Comparison of ENCODE assay signal across 18 cellular contexts in the genomic region with DNA sequence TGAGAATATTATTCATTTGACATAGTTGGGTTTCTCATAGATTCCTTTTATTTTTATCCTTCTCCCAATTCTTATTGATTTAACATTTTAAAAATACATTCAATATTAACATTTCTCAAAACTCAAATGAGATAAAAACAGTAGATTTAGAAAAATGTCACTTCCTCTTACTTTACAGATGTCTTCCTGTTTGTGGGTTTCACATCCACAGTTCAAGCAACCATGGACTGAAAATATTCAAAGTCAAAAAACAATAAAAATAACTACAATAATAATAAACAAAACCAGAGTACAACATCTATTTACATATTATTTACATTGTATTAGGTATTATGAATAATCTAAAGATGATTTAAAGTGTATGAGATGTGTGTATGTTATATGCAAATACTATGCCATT.
DNase-seq lines count a peak whose midpoint lies in the region; ATAC-seq, FAIRE-seq and TF ChIP-seq lines count a peak whose summit lies in the region.
"Had no signal": no experiment of that assay in that cellular context is flagged by ENCODE, and none has a peak within 500 bp of the region (broad histone marks: within the 10 kb centered on the region; RNA-seq: fewer than 3 reads in every experiment).

No MANE protein-coding gene starts in this region.

- no peak overlapping the region for H3K4me3 ChIP-seq in kidney (ENCODE audit: low read length in 2 of 2)
- H3K4me3 ChIP-seq: cardiac muscle cell, heart right ventricle, left ventricle myocardium inferior, thyroid gland had no signal

- no peaks in the 10 kb centered on the region for H3K36me3 ChIP-seq in kidney (ENCODE audit: control insufficient read depth in 1 of 2, insufficient read depth in 2 of 2, low read length in 2 of 2)
- H3K36me3 ChIP-seq: cardiac muscle cell, heart right ventricle, left ventricle myocardium inferior, thyroid gland had no signal

- intact Hi-C loops in kidney (cut with DNase I) = no loop called here

- no peak overlapping the region for H3K27ac ChIP-seq in kidney (ENCODE audit: low read depth in 2 of 2, low read length in 2 of 2)
- H3K27ac ChIP-seq: cardiac muscle cell, heart right ventricle, left ventricle myocardium inferior, thyroid gland had no signal

- H3K27me3 Mint-ChIP-seq in osteocyte (ENCODE audit: unreplicated experiment) = peaks cover 2% of the 10 kb centered on the region
- H3K27me3 Mint-ChIP-seq: activated naive CD4-positive, alpha-beta T cell treated with anti-CD3 and anti-CD28 coated beads, Interleukin-2, amount 50 U/mL, for 24 hours; CD4-positive, alpha-beta T cell; IgD-negative memory B cell had no signal

- H3K4me3 Mint-ChIP-seq in osteocyte (ENCODE audit: unreplicated experiment) = no peak overlapping the region
- H3K4me3 Mint-ChIP-seq: activated naive CD4-positive, alpha-beta T cell treated with anti-CD3 and anti-CD28 coated beads, Interleukin-2, amount 50 U/mL, for 24 hours; CD4-positive, alpha-beta T cell had no signal

- H3K27ac Mint-ChIP-seq in osteocyte (ENCODE audit: unreplicated experiment) = no peak overlapping the region
- H3K27ac Mint-ChIP-seq: activated naive CD4-positive, alpha-beta T cell treated with anti-CD3 and anti-CD28 coated beads, Interleukin-2, amount 50 U/mL, for 24 hours; CD4-positive, alpha-beta T cell; IgD-negative memory B cell had no signal

- no peaks in the 10 kb centered on the region for H3K4me1 Mint-ChIP-seq in osteocyte (ENCODE audit: unreplicated experiment)

- no peaks in the 10 kb centered on the region for H3K4me1 ChIP-seq in kidney (ENCODE audit: control insufficient read depth in 1 of 2, insufficient read depth in 1 of 2, low read depth in 1 of 2, low read length in 2 of 2)
- H3K4me1 ChIP-seq: heart right ventricle, left ventricle myocardium inferior, thyroid gland had no signal

- DNase-seq in kidney = no peak
- DNase-seq in COR-L47 (lab: John Stamatoyannopoulos, UW) = no peak
- DNase-seq in osteocyte (ENCODE audit: extremely low spot score, unreplicated experiment) = no peak
- DNase-seq: CD4-positive, alpha-beta T cell; heart right ventricle; left ventricle myocardium inferior; NCI-H187 treated with DMSO at 0.1 percent for 48 hours; thyroid gland had no signal

- peaks cover 1% of the 10 kb centered on the region for H3K36me3 Mint-ChIP-seq in osteocyte (ENCODE audit: unreplicated experiment)
- H3K36me3 Mint-ChIP-seq: activated naive CD4-positive, alpha-beta T cell treated with anti-CD3 and anti-CD28 coated beads, Interleukin-2, amount 50 U/mL, for 24 hours; IgD-negative memory B cell had no signal

- H3K9me3 Mint-ChIP-seq in osteocyte (ENCODE audit: unreplicated experiment) = no peaks in the 10 kb centered on the region

- no peak overlapping the region for H3K9ac ChIP-seq in kidney (ENCODE audit: low read length in 2 of 2)

- peak; percentile 89 for ATAC-seq in GM18868 (IDR thresholded peaks at IDR 0.05; ENCODE audit: unreplicated experiment)
- peak; percentile 73 for ATAC-seq in HG02588 (IDR thresholded peaks at IDR 0.05; ENCODE audit: unreplicated experiment)
- ATAC-seq in HG03469 (IDR thresholded peaks at IDR 0.05; ENCODE audit: unreplicated experiment) = peak; percentile 91
- ATAC-seq in HG03139 (IDR thresholded peaks at IDR 0.05; ENCODE audit: unreplicated experiment) = no peak
- no peak for ATAC-seq in HG03439 (IDR thresholded peaks at IDR 0.05; ENCODE audit: unreplicated experiment)
- ATAC-seq: heart right ventricle, SK-N-SH treated with all-trans-retinoic acid at 6 μM for 48 hours had no signal

- TF ChIP-seq CTCF in kidney (IDR thresholded peaks at IDR 0.05; ENCODE audit: borderline replicate concordance, extremely low read depth, insufficient read depth) (no peak), osteocyte (IDR thresholded peaks at IDR 0.05) (no peak)

- no peaks in the 10 kb centered on the region for H3K9me3 ChIP-seq in kidney (ENCODE audit: control insufficient read depth in 1 of 2, low read length in 2 of 2)
- H3K9me3 ChIP-seq: left ventricle myocardium inferior, thyroid gland had no signal

- FAIRE-seq in kidney (lab: Jason Lieb, UNC) = peak; percentile 69
- FAIRE-seq: GM19239 had no signal

Comparison
In these comparisons a context has a peak if more than half of its experiments do, and no peak if none do; other contexts are left out.
1. ATAC-seq: peak in GM18868 (single experiment), HG02588 (single experiment) and HG03469 (single experiment); none in HG03139 (single experiment) and HG03439 (single experiment).